ENCODE assay signal across 12 cellular contexts in genomic region chr20:30816182-30816645, GRCh38.
DNase-seq lines count a peak whose midpoint lies in the region; ATAC-seq and TF ChIP-seq lines count a peak whose summit lies in the region.
"Had no signal": no experiment of that assay in that cellular context is flagged by ENCODE, and none has a peak within 500 bp of the region (broad histone marks: within the 10 kb centered on the region; RNA-seq: fewer than 3 reads in every experiment).

No MANE protein-coding gene starts in this region.

- BruUV-seq in Calu3 (replicated peaks; lab: Mats Ljungman, UMichigan), result no TSS peak

- TF ChIP-seq CTCF in Calu3 (IDR thresholded peaks at IDR 0.05; ENCODE audit: unreplicated experiment) (no peak), lower lobe of right lung (IDR thresholded peaks at IDR 0.05) (no peak)

- H3K4me1 Mint-ChIP-seq in Calu3 (ENCODE audit: low read depth, unreplicated experiment), result no peaks in the 10 kb centered on the region
- H3K4me1 Mint-ChIP-seq in activated naive CD8-positive, alpha-beta T cell treated with anti-CD3 and anti-CD28 coated beads for 36 hours, result no peaks in the 10 kb centered on the region
- H3K4me1 Mint-ChIP-seq: mesothelial cell of epicardium had no signal

- H3K4me3 ChIP-seq in lower lobe of right lung, result no peak overlapping the region
- H3K4me3 ChIP-seq: thyroid gland had no signal

- intact Hi-C loops in Calu3 (cut with micrococcal nuclease; ENCODE audit: unreplicated experiment), result no loop called here
- intact Hi-C loops in lower lobe of right lung (cut with DNase I), result no loop called here

- no peaks in the 10 kb centered on the region for H3K36me3 Mint-ChIP-seq in Calu3 (ENCODE audit: insufficient read depth, unreplicated experiment)
- peaks cover 3% of the 10 kb centered on the region for H3K36me3 Mint-ChIP-seq in activated naive CD8-positive, alpha-beta T cell treated with anti-CD3 and anti-CD28 coated beads for 36 hours

- no peaks in the 10 kb centered on the region for H3K36me3 ChIP-seq in lower lobe of right lung
- H3K36me3 ChIP-seq: thyroid gland had no signal

- H3K9me3 Mint-ChIP-seq in Calu3 (ENCODE audit: low read depth, unreplicated experiment), result peaks cover 9% of the 10 kb centered on the region
- H3K9me3 Mint-ChIP-seq in activated naive CD8-positive, alpha-beta T cell treated with anti-CD3 and anti-CD28 coated beads for 36 hours, result peaks cover 10% of the 10 kb centered on the region

- H3K27ac ChIP-seq in lower lobe of right lung, result no peak overlapping the region
- H3K27ac ChIP-seq: thyroid gland had no signal

- H3K4me3 Mint-ChIP-seq in Calu3 (ENCODE audit: low read depth, unreplicated experiment), result no peak overlapping the region
- H3K4me3 Mint-ChIP-seq in activated naive CD8-positive, alpha-beta T cell treated with anti-CD3 and anti-CD28 coated beads for 36 hours, result no peak overlapping the region
- H3K4me3 Mint-ChIP-seq: mesothelial cell of epicardium had no signal

- peak; percentile 7 for DNase-seq in Calu3
- peak; percentile 34 for DNase-seq in activated naive CD8-positive, alpha-beta T cell treated with anti-CD3 and anti-CD28 coated beads for 36 hours
- DNase-seq in lower lobe of right lung, result peak; percentile 59
- no peak for DNase-seq in activated CD4-positive, CD25-positive, alpha-beta regulatory T cell treated with anti-CD3 and anti-CD28 coated beads, Interleukin-2, amount 50 U/mL, for 72 hours
- DNase-seq in dedifferentiated amniotic fluid mesenchymal stem cell (ENCODE audit: extremely low spot score), result no peak
- DNase-seq in SW480 (ENCODE audit: low spot score), result no peak
- DNase-seq: hippocampal formation, NCI-H510A treated with DMSO at 0.1 percent for 48 hours, thyroid gland had no signal

- H3K27me3 Mint-ChIP-seq in Calu3 (ENCODE audit: unreplicated experiment), result no peaks in the 10 kb centered on the region
- peaks cover 18% of the 10 kb centered on the region for H3K27me3 Mint-ChIP-seq in activated naive CD8-positive, alpha-beta T cell treated with anti-CD3 and anti-CD28 coated beads for 36 hours

- peaks cover 12% of the 10 kb centered on the region for H3K27me3 ChIP-seq in lower lobe of right lung (ENCODE audit: low read depth)
- H3K27me3 ChIP-seq: thyroid gland had no signal

- no peak overlapping the region for H3K27ac Mint-ChIP-seq in Calu3 (ENCODE audit: unreplicated experiment)
- H3K27ac Mint-ChIP-seq in activated naive CD8-positive, alpha-beta T cell treated with anti-CD3 and anti-CD28 coated beads for 36 hours, result no peak overlapping the region
- H3K27ac Mint-ChIP-seq: mesothelial cell of epicardium had no signal

- peak; percentile 44 for ATAC-seq in HG02798 (IDR thresholded peaks at IDR 0.05; ENCODE audit: poor library complexity, unreplicated experiment)
- peak; percentile 47 to 53 for ATAC-seq in lower lobe of right lung
- no peak for ATAC-seq in HG03439 (IDR thresholded peaks at IDR 0.05; ENCODE audit: unreplicated experiment)

- CTCF ChIA-PET in Calu3 (lab: Charles Lee), result no interaction called here

- H3K4me1 ChIP-seq in lower lobe of right lung, result no peaks in the 10 kb centered on the region
- H3K4me1 ChIP-seq: thyroid gland had no signal

- no peaks in the 10 kb centered on the region for H3K9me3 ChIP-seq in lower lobe of right lung
- H3K9me3 ChIP-seq: thyroid gland had no signal

Comparison
In these comparisons a context has a peak if more than half of its experiments do, and no peak if none do; other contexts are left out.
1. DNase-seq: peak in Calu3 (single experiment), activated naive CD8-positive, alpha-beta T cell treated with anti-CD3 and anti-CD28 coated beads for 36 hours (single experiment) and lower lobe of right lung (single experiment); none in activated CD4-positive, CD25-positive, alpha-beta regulatory T cell treated with anti-CD3 and anti-CD28 coated beads, Interleukin-2, amount 50 U/mL, for 72 hours (single experiment), dedifferentiated amniotic fluid mesenchymal stem cell (single experiment) and SW480 (single experiment).